Comparison of ENCODE assay signal across 1 cellular context in the genomic region with DNA sequence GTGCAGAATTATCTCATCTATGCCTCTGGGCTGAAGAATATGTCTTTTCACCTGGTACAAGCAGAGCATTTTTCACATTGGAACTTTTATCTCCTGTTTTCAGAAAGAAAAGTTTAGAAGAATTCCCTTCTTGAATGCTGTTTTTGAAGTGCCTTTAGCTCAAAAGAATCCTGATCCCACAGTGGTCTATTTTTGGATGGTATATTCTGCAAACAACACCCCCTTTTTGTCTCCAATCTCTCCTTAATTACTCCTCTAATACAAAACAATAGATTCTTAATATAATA.
TF ChIP-seq lines count a peak whose summit lies in the region.

No MANE protein-coding gene starts in this region.

TF ChIP-seq in H1, 55 proteins besides CTCF, POLR2A, EP300 and RAD21:
- TF ChIP-seq, protein P1, sequence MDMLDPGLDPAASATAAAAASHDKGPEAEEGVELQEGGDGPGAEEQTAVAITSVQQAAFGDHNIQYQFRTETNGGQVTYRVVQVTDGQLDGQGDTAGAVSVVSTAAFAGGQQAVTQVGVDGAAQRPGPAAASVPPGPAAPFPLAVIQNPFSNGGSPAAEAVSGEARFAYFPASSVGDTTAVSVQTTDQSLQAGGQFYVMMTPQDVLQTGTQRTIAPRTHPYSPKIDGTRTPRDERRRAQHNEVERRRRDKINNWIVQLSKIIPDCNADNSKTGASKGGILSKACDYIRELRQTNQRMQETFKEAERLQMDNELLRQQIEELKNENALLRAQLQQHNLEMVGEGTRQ (IDR thresholded peaks at IDR 0.05; ENCODE audit: low read length) = no peak
- TF ChIP-seq YY1 (IDR thresholded peaks at IDR 0.05; ENCODE audit: low read depth, low read length) (no peak), PHF8 (conservative IDR thresholded peaks at IDR 0.05; ENCODE audit: low read depth, low read length) (no peak), ASH2L (IDR thresholded peaks at IDR 0.05; ENCODE audit: low read length) (no peak), RNF2 (IDR thresholded peaks at IDR 0.05; ENCODE audit: borderline replicate concordance, low read depth, low read length, missing control alignments, poor library complexity, severe bottlenecking) (no peak), HDAC2 (IDR thresholded peaks at IDR 0.05; ENCODE audit: borderline replicate concordance in 1 of 2, low read depth in 2 of 2, low read length in 2 of 2) (no peak), SP4 (IDR thresholded peaks at IDR 0.05; ENCODE audit: low read length) (no peak), RBBP5 (IDR thresholded peaks at IDR 0.05; ENCODE audit: borderline replicate concordance, low read depth, low read length) (no peak), CEBPB (IDR thresholded peaks at IDR 0.05; ENCODE audit: low read depth, low read length) (no peak), EZH2 (IDR thresholded peaks at IDR 0.05; ENCODE audit: low read depth, low read length, severe bottlenecking) (no peak), SP2 (IDR thresholded peaks at IDR 0.05; ENCODE audit: low read length) (no peak), RFX5 (IDR thresholded peaks at IDR 0.05; ENCODE audit: borderline replicate concordance, low read depth, low read length) (no peak), NRF1 (IDR thresholded peaks at IDR 0.05; ENCODE audit: low read depth, low read length) (no peak), KDM4A (IDR thresholded peaks at IDR 0.05; ENCODE audit: low read depth, low read length, severe bottlenecking) (no peak), NANOG (IDR thresholded peaks at IDR 0.05; ENCODE audit: insufficient read depth, low read depth, low read length, poor library complexity, severe bottlenecking) (no peak), SIN3A (conservative IDR thresholded peaks at IDR 0.05 in 1 of 2, IDR thresholded peaks at IDR 0.05 in 1 of 2; ENCODE audit: low read depth in 1 of 2, low read length in 2 of 2) (no peak), SRF (IDR thresholded peaks at IDR 0.05; ENCODE audit: low read depth, low read length) (no peak), MAFK (IDR thresholded peaks at IDR 0.05; ENCODE audit: low read depth, low read length) (no peak), POU5F1 (IDR thresholded peaks at IDR 0.05; ENCODE audit: low read depth, low read length) (no peak)
- TF ChIP-seq, protein P2, sequence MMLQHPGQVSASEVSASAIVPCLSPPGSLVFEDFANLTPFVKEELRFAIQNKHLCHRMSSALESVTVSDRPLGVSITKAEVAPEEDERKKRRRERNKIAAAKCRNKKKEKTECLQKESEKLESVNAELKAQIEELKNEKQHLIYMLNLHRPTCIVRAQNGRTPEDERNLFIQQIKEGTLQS (IDR thresholded peaks at IDR 0.05; ENCODE audit: insufficient read depth, low read depth, low read length) = no peak
